ENCODE assay signal across 8 cellular contexts in genomic region chr2:71000780-71001591, GRCh38. TPM values are rescaled to one million over a fixed set of nuclear protein-coding genes. Genes with fewer than 3 reads are reported as not detected.
DNase-seq lines count a peak whose midpoint lies in the region; ATAC-seq and TF ChIP-seq lines count a peak whose summit lies in the region.

No MANE protein-coding gene starts in this region.

- intact Hi-C loops in PC-3 (cut with micrococcal nuclease) = no loop called here

- H3K79me1 ChIP-seq in neuronal stem cell (ENCODE audit: low read depth, low read length) = no peaks in the 10 kb centered on the region

- H2BK15ac ChIP-seq in neuronal stem cell (ENCODE audit: low read length) = peak overlapping the region; percentile 84

- H3K9me3 Mint-ChIP-seq in activated T-cell treated with anti-CD3 and anti-CD28 coated beads, Interleukin-2, amount 50 U/mL, for 4 hours = no peaks in the 10 kb centered on the region

- H3K36me3 ChIP-seq in HUES48 (ENCODE audit: control insufficient read depth, insufficient read depth, low read length) = no peaks in the 10 kb centered on the region
- no peaks in the 10 kb centered on the region for H3K36me3 ChIP-seq in PC-3 (ENCODE audit: low read depth, low read length)
- no peaks in the 10 kb centered on the region for H3K36me3 ChIP-seq in neuronal stem cell (replicated peaks in 1 of 2; ENCODE audit: control insufficient read depth in 2 of 2, insufficient read depth in 2 of 2, low read length in 2 of 2)
- H3K36me3 ChIP-seq in subcutaneous abdominal adipose tissue (ENCODE audit: control insufficient read depth in 5 of 5, insufficient read depth in 5 of 5, low read length in 5 of 5) = no peaks in the 10 kb centered on the region

- H2AK5ac ChIP-seq in neuronal stem cell (ENCODE audit: low read depth, low read length) = peak overlapping the region; percentile 84

- H3K23ac ChIP-seq in neuronal stem cell (ENCODE audit: low read depth, low read length, poor library complexity) = peak overlapping the region; percentile 0

- H3K4me1 ChIP-seq in HUES48 (ENCODE audit: control insufficient read depth, insufficient read depth, low read length) = peaks cover 17% of the 10 kb centered on the region
- no peaks in the 10 kb centered on the region; the same call in 1 of the 2 replicates for H3K4me1 ChIP-seq in PC-3 (ENCODE audit: insufficient read depth, low read length)
- H3K4me1 ChIP-seq in neuronal stem cell (ENCODE audit: control insufficient read depth in 2 of 2, insufficient read depth in 1 of 2, low read depth in 1 of 2, low read length in 2 of 2) = peaks cover 12 to 15% of the 10 kb centered on the region in 2 donors
- H3K4me1 ChIP-seq in subcutaneous abdominal adipose tissue (ENCODE audit: control insufficient read depth in 5 of 5, insufficient read depth in 5 of 5, low read length in 5 of 5) = peaks cover 0 to 8% (median 6%) of the 10 kb centered on the region in 5 donors

- peak overlapping the region; percentile 60 for H4K91ac ChIP-seq in neuronal stem cell (ENCODE audit: low read depth, low read length, poor library complexity)

- peaks cover 10% of the 10 kb centered on the region for H3K4me1 Mint-ChIP-seq in activated T-cell treated with anti-CD3 and anti-CD28 coated beads, Interleukin-2, amount 50 U/mL, for 4 hours (ENCODE audit: low read depth)

- H3K14ac ChIP-seq in neuronal stem cell (ENCODE audit: low read length) = no peak overlapping the region

- H3K27me3 ChIP-seq in HUES48 (ENCODE audit: control insufficient read depth, insufficient read depth, low read length) (peaks cover 4% of the 10 kb centered on the region), PC-3 (ENCODE audit: low read length) (no peaks in the 10 kb centered on the region), neuronal stem cell (ENCODE audit: control insufficient read depth in 3 of 3, insufficient read depth in 3 of 3, low read depth in 1 of 3, low read length in 3 of 3) (peaks cover 0 to 14% (median 0%) of the 10 kb centered on the region in 3 experiments), subcutaneous abdominal adipose tissue (ENCODE audit: control insufficient read depth in 5 of 5, insufficient read depth in 4 of 5, low read length in 5 of 5) (peaks cover 0 to 6% (median 0%) of the 10 kb centered on the region in 5 donors)

- POLR2A ChIA-PET in PC-3 (lab: Charles Lee; ENCODE audit: unreplicated experiment) = interaction anchor here (0.6 kb wide), 1 partner anchor 90 kb away, joined by 3 read pairs; no protein-coding TSS in a partner anchor

- H3K36me3 Mint-ChIP-seq in activated T-cell treated with anti-CD3 and anti-CD28 coated beads, Interleukin-2, amount 50 U/mL, for 4 hours (ENCODE audit: insufficient read depth) = no peaks in the 10 kb centered on the region

- H2AFZ ChIP-seq in PC-3 (ENCODE audit: low read length) (peak overlapping the region; percentile 89), neuronal stem cell (ENCODE audit: low read length) (peak overlapping the region; percentile 99)

- no peaks in the 10 kb centered on the region for H3K9me2 ChIP-seq in PC-3 (replicated peaks; ENCODE audit: low read length)

- H3K4me3 ChIP-seq in HUES48 (ENCODE audit: low read depth, low read length) (peak overlapping the region; percentile 47; the same call in 1 of the 2 replicates), PC-3 (ENCODE audit: low read length) (peak overlapping the region; percentile 36; the same call in 1 of the 2 replicates), fibroblast of the aortic adventitia (ENCODE audit: low read depth, low read length) (peak overlapping the region; percentile 41), neuronal stem cell (ENCODE audit: low read length in 2 of 2) (peak overlapping the region in 1 of 2 donors; percentile 64), subcutaneous abdominal adipose tissue (ENCODE audit: low read depth in 1 of 5, low read length in 5 of 5) (peak overlapping the region; percentile 46 to 67 (median 52))

- peak overlapping the region; percentile 67 for H2BK12ac ChIP-seq in neuronal stem cell (ENCODE audit: low read length)

- no TSS peak for BruUV-seq in PC-3 (replicated peaks; lab: Mats Ljungman, UMichigan)

- TF ChIP-seq CTCF in PC-3 (conservative IDR thresholded peaks at IDR 0.05; ENCODE audit: low read depth, low read length) (peak; percentile 95), fibroblast of the aortic adventitia (IDR thresholded peaks at IDR 0.05; ENCODE audit: insufficient read depth, low read length) (peak; percentile 94)

- peak overlapping the region; percentile 76 for H2BK5ac ChIP-seq in neuronal stem cell (ENCODE audit: low read length)

- peaks cover 4% of the 10 kb centered on the region for H3K27me3 Mint-ChIP-seq in activated T-cell treated with anti-CD3 and anti-CD28 coated beads, Interleukin-2, amount 50 U/mL, for 4 hours (ENCODE audit: low read depth)

- peak overlapping the region; percentile 46 for H3K4ac ChIP-seq in neuronal stem cell (ENCODE audit: low read length)

- peak overlapping the region; percentile 70 for H3K4me3 Mint-ChIP-seq in activated T-cell treated with anti-CD3 and anti-CD28 coated beads, Interleukin-2, amount 50 U/mL, for 4 hours

- no peaks in the 10 kb centered on the region for H3K9me3 ChIP-seq in HUES48 (ENCODE audit: control insufficient read depth, insufficient read depth, low read length)
- H3K9me3 ChIP-seq in PC-3 (ENCODE audit: low read length) = no peaks in the 10 kb centered on the region
- no peaks in the 10 kb centered on the region for H3K9me3 ChIP-seq in neuronal stem cell (replicated peaks in 1 of 2; ENCODE audit: control insufficient read depth in 2 of 2, insufficient read depth in 1 of 2, low read depth in 1 of 2, low read length in 2 of 2)
- no peaks in the 10 kb centered on the region for H3K9me3 ChIP-seq in subcutaneous abdominal adipose tissue (ENCODE audit: control insufficient read depth in 5 of 5, low read length in 5 of 5)

- peak; percentile 14 for DNase-seq in DMS153 treated with DMSO at 0.1 percent for 48 hours (lab: John Stamatoyannopoulos, UW; ENCODE audit: unreplicated experiment)
- peak; percentile 65 for DNase-seq in PC-3
- peak; percentile 77 for DNase-seq in activated T-cell treated with anti-CD3 and anti-CD28 coated beads, Interleukin-2, amount 50 U/mL, for 4 hours
- peak; percentile 71 for DNase-seq in fibroblast of the aortic adventitia (ENCODE audit: low read depth)
- peak; percentile 46 for DNase-seq in neuronal stem cell (ENCODE audit: low spot score)

- H3K4me2 ChIP-seq in PC-3 (ENCODE audit: low read length) = peak overlapping the region; percentile 72
- no peak overlapping the region for H3K4me2 ChIP-seq in neuronal stem cell (ENCODE audit: insufficient read depth, low read length, poor library complexity, severe bottlenecking)

- H2BK120ac ChIP-seq in neuronal stem cell (ENCODE audit: low read depth, low read length) = peak overlapping the region; percentile 96

- no peaks in the 10 kb centered on the region for H3K79me2 ChIP-seq in PC-3 (ENCODE audit: low read length)

- peak overlapping the region; percentile 20 for H3K27ac ChIP-seq in HUES48 (ENCODE audit: low read depth, low read length)
- H3K27ac ChIP-seq in PC-3 (ENCODE audit: low read length) = no peak overlapping the region
- peak overlapping the region; percentile 84 for H3K27ac ChIP-seq in neuronal stem cell (replicated peaks; ENCODE audit: low read length)
- no peak overlapping the region for H3K27ac ChIP-seq in subcutaneous abdominal adipose tissue (ENCODE audit: low read depth, low read length)

- no peaks in the 10 kb centered on the region for H3F3A ChIP-seq in PC-3 (ENCODE audit: low read length, unreplicated experiment)

- peak overlapping the region; percentile 96 for H3K18ac ChIP-seq in neuronal stem cell (ENCODE audit: low read length)

- CTCF ChIA-PET in PC-3 (lab: Charles Lee) = interaction anchor here (1.4 kb wide), 1 partner anchor 69 kb away, joined by 3 read pairs; no protein-coding TSS in a partner anchor

- whole genome bisulfite sequencing in neuronal stem cell (ENCODE audit: extremely low coverage in 2 of 2, insufficient read length in 2 of 2, insufficient replicate concordance in 1 of 2), 2 donors = no CpG with 5 or more reads among the region's 21 CpGs

- H3K9ac ChIP-seq in HUES48 (ENCODE audit: low read depth, low read length) (no peak overlapping the region), PC-3 (ENCODE audit: low read length) (no peak overlapping the region), neuronal stem cell (ENCODE audit: low read depth, low read length, poor library complexity) (no peak overlapping the region), subcutaneous abdominal adipose tissue (ENCODE audit: low read length in 5 of 5) (no peak overlapping the region)

- H4K20me1 ChIP-seq in PC-3 (ENCODE audit: low read length) = no peaks in the 10 kb centered on the region

- H4K8ac ChIP-seq in neuronal stem cell (ENCODE audit: low read depth, low read length) = no peak overlapping the region

- ATAC-seq in GM21390 (IDR thresholded peaks at IDR 0.05; ENCODE audit: unreplicated experiment) (peak; percentile 96), PC-3 (peak; percentile 87)
- ATAC-seq in activated T-cell treated with anti-CD3 and anti-CD28 coated beads, Interleukin-2, amount 50 U/mL, for 4 hours = peak; percentile 97 to 99

RNA-seq across cellular contexts. Expression of gene TEX261, which starts 6.3 kb away (rescaled TPM):
- 51.8 and 54.2 TPM in 2 replicates for total RNA-seq in PC-3 (2014; rRNA removed)
- 10 to 100 TPM; 78.6 to 89.6 (median 79.5) TPM for total RNA-seq in activated T-cell treated with anti-CD3 and anti-CD28 coated beads, Interleukin-2, amount 50 U/mL, for 4 hours
- 11.8 and 44.2 TPM in 2 replicates for total RNA-seq in fibroblast of the aortic adventitia (ENCODE audit: low replicate concordance)
- polyA plus RNA-seq in neuronal stem cell (2013, experiment 1 of 2) = 16.7 TPM
- 16.5 TPM for polyA plus RNA-seq in neuronal stem cell (2013, experiment 2 of 2)

RNA-seq across cellular contexts. Expression of gene ANKRD53, which starts 22.6 kb away (rescaled TPM):
- total RNA-seq in PC-3 (2014; rRNA removed) = not detected in 2 replicates
- total RNA-seq in activated T-cell treated with anti-CD3 and anti-CD28 coated beads, Interleukin-2, amount 50 U/mL, for 4 hours = not detected
- 1.1 and 6.5 TPM in 2 replicates for total RNA-seq in fibroblast of the aortic adventitia (ENCODE audit: low replicate concordance)
- polyA plus RNA-seq in neuronal stem cell (2013, experiment 1 of 2) = 0.33 TPM
- 0.35 TPM for polyA plus RNA-seq in neuronal stem cell (2013, experiment 2 of 2)

Comparison
In these comparisons a context has a peak if more than half of its experiments do, and no peak if none do; other contexts are left out.
1. DNase-seq: peak in every context shown above with its lines; median percentile 77 in activated T-cell treated with anti-CD3 and anti-CD28 coated beads, Interleukin-2, amount 50 U/mL, for 4 hours; 71 in fibroblast of the aortic adventitia; 65 in PC-3; 46 in neuronal stem cell; 14 in DMS153 treated with DMSO at 0.1 percent for 48 hours.
2. H3K27ac ChIP-seq: peak in HUES48 (single experiment) and neuronal stem cell (single experiment); none in PC-3 (single experiment) and subcutaneous abdominal adipose tissue (single experiment).
3. Peak in every context shown above with its lines, with median percentiles within 50 percentile points of each other: ATAC-seq.